In the genomic region with DNA sequence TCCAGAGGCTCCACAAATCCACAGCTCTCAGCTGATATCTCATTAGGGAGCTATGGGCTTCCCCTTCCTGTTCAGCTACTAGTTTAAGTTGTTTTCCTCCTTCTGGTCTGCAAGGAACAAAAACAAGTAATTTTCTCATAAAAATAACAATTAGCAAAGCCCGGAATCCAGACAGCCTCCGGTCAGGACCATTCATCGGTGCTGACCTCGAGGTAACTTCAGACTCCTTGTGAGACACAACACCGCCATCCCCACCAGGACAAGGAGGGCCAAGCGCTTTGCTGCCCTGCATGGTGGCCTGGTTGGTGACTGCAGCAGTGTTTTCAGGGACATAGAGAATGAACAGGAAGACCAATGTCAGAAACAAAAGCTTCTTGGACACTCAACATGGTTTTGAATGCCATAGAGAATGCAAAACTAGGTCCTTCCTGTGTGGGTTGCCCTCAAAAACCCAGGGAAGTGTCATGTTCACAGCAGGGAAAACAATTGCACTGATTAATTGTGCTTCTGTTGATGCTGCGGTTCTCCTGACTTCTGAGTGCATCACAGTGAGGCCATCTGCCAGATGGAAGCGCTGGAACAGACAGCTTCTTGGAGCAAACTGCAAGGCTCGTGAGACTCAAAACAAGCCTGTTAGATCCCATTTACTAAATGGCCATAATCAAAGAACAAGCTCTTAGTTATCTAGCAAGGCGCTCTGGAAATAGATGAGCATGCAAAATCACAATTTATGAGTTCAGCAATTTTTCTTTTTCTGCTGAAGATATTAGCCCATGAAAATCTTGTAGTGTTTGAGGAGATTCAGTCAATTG, we compare ENCODE assay signal across 8 cellular contexts.
DNase-seq lines count a peak whose midpoint lies in the region; ATAC-seq, FAIRE-seq and TF ChIP-seq lines count a peak whose summit lies in the region.

No MANE protein-coding gene starts in this region.

- H2AK5ac ChIP-seq in neuronal stem cell (ENCODE audit: low read depth, low read length): no peak overlapping the region

- H3K18ac ChIP-seq in neuronal stem cell (ENCODE audit: low read length): no peak overlapping the region

- H3K27ac ChIP-seq in A549 (peak overlapping the region in 1 of 2 experiments; percentile 9; a peak in 1 of 6 replicates), neuronal stem cell (replicated peaks; ENCODE audit: low read length) (no peak overlapping the region), small intestine (ENCODE audit: low read depth in 1 of 2, low read length in 1 of 2) (peak overlapping the region in 1 of 2 donors; percentile 46)

- H3K14ac ChIP-seq in neuronal stem cell (ENCODE audit: low read length): no peak overlapping the region

- H4K8ac ChIP-seq in neuronal stem cell (ENCODE audit: low read depth, low read length): no peak overlapping the region

- no peak overlapping the region for H3K4ac ChIP-seq in neuronal stem cell (ENCODE audit: low read length)

- CTCF ChIA-PET in A549 (lab: Yijun Ruan, JAX): interaction anchor here (1.6 to 2.0 kb wide), 2 partner anchors 10 to 11 kb away, joined by 4 to 7 read pairs; no protein-coding TSS in a partner anchor

- H3K27me3 ChIP-seq in neuronal stem cell (ENCODE audit: control insufficient read depth in 3 of 3, insufficient read depth in 3 of 3, low read depth in 1 of 3, low read length in 3 of 3) (no peaks in the 10 kb centered on the region), small intestine (ENCODE audit: control insufficient read depth in 2 of 2, insufficient read depth in 2 of 2, low read length in 2 of 2) (no peaks in the 10 kb centered on the region), H7 (ENCODE audit: control insufficient read depth, insufficient read depth, low read length) (no peaks in the 10 kb centered on the region; the same call in 1 of the 2 replicates)

- no peak for DNase-seq in A549 (ENCODE audit: low read depth in 1 of 2, low spot score in 1 of 2)
- peak; percentile 80 for DNase-seq in NCI-H1694 treated with DMSO at 0.1 percent for 48 hours (lab: John Stamatoyannopoulos, UW)
- peak; percentile 57 for DNase-seq in fibroblast of gingiva (ENCODE audit: low read depth)
- no peak for DNase-seq in neuronal stem cell (ENCODE audit: low spot score)
- no peak for DNase-seq in ureter (ENCODE audit: low spot score)
- DNase-seq in small intestine: no peak
- no peak for DNase-seq in H7
- no peak for DNase-seq in amniotic stem cell (lab: John Stamatoyannopoulos, UW)

- no peak overlapping the region for H3K9ac ChIP-seq in neuronal stem cell (ENCODE audit: low read depth, low read length, poor library complexity)

- H3K4me2 ChIP-seq in A549 (no peak overlapping the region), neuronal stem cell (ENCODE audit: insufficient read depth, low read length, poor library complexity, severe bottlenecking) (no peak overlapping the region)

- FAIRE-seq in A549 (lab: Jason Lieb, UNC): no peak
- FAIRE-seq in small intestine (lab: Jason Lieb, UNC): no peak

- no peaks in the 10 kb centered on the region for H3K79me1 ChIP-seq in neuronal stem cell (ENCODE audit: low read depth, low read length)

- H3K9me3 ChIP-seq in A549: no peaks in the 10 kb centered on the region
- H3K9me3 ChIP-seq in neuronal stem cell (replicated peaks in 1 of 2; ENCODE audit: control insufficient read depth in 2 of 2, insufficient read depth in 1 of 2, low read depth in 1 of 2, low read length in 2 of 2): no peaks in the 10 kb centered on the region
- H3K9me3 ChIP-seq in small intestine (ENCODE audit: control insufficient read depth, low read depth): no peaks in the 10 kb centered on the region

- TF ChIP-seq POLR2A in A549 (IDR thresholded peaks at IDR 0.05; ENCODE audit: low read length): no peak

- no peak overlapping the region for H4K91ac ChIP-seq in neuronal stem cell (ENCODE audit: low read depth, low read length, poor library complexity)

- H3K23ac ChIP-seq in neuronal stem cell (ENCODE audit: low read depth, low read length, poor library complexity): no peak overlapping the region

- POLR2A ChIA-PET in A549 (lab: Yijun Ruan, JAX): interaction anchor here (1.7 kb wide), 1 partner anchor 125 kb away, joined by 4 read pairs; no protein-coding TSS in a partner anchor

- H3K4me3 ChIP-seq in A549: no peak overlapping the region
- H3K4me3 ChIP-seq in neuronal stem cell (ENCODE audit: low read length in 2 of 2): no peak overlapping the region
- H3K4me3 ChIP-seq in small intestine (ENCODE audit: low read depth in 1 of 2, low read length in 2 of 2): no peak overlapping the region
- no peak overlapping the region for H3K4me3 ChIP-seq in H7 (ENCODE audit: insufficient read depth, low read depth, low read length)

- no peaks in the 10 kb centered on the region for H3K36me3 ChIP-seq in neuronal stem cell (replicated peaks in 1 of 2; ENCODE audit: control insufficient read depth in 2 of 2, insufficient read depth in 2 of 2, low read length in 2 of 2)
- H3K36me3 ChIP-seq in small intestine (ENCODE audit: control insufficient read depth in 2 of 2, insufficient read depth in 2 of 2, low read length in 2 of 2): no peaks in the 10 kb centered on the region
- H3K36me3 ChIP-seq in H7 (replicated peaks; ENCODE audit: control insufficient read depth, insufficient read depth, low read length): no peaks in the 10 kb centered on the region

- TF ChIP-seq RAD21 in A549 (conservative IDR thresholded peaks at IDR 0.05 in 1 of 2, IDR thresholded peaks at IDR 0.05 in 1 of 2): no peak

- 94% methylated on average over 10 of the region's 10 CpGs for WGBS in A549 (ENCODE audit: missing lambda C conversion rate)
- no CpG with 5 or more reads among the region's 10 CpGs for WGBS in neuronal stem cell (ENCODE audit: extremely low coverage in 2 of 2, insufficient read length in 2 of 2, insufficient replicate concordance in 1 of 2), 2 donors
- 75 to 93% (median 87%) methylated on average over 10 of the region's 10 CpGs for WGBS in small intestine, 3 donors

- TF ChIP-seq CTCF in A549 (IDR thresholded peaks at IDR 0.05): no peak

- no peak overlapping the region for H2BK120ac ChIP-seq in neuronal stem cell (ENCODE audit: low read depth, low read length)

- no peak for ATAC-seq in A549

- H2BK12ac ChIP-seq in neuronal stem cell (ENCODE audit: low read length): no peak overlapping the region

- TF ChIP-seq EP300 in A549 (IDR thresholded peaks at IDR 0.05): no peak

- peak overlapping the region; percentile 21 for H2AFZ ChIP-seq in neuronal stem cell (ENCODE audit: low read length)

- H3K4me1 ChIP-seq in A549 (peaks cover 17% of the 10 kb centered on the region), neuronal stem cell (ENCODE audit: control insufficient read depth in 2 of 2, insufficient read depth in 1 of 2, low read depth in 1 of 2, low read length in 2 of 2) (peaks cover 13 to 21% of the 10 kb centered on the region in 2 donors), small intestine (ENCODE audit: control insufficient read depth in 2 of 2, insufficient read depth in 1 of 2, low read depth in 1 of 2, low read length in 1 of 2) (peaks cover 5 to 6% of the 10 kb centered on the region in 2 donors)

- no peak overlapping the region for H2BK5ac ChIP-seq in neuronal stem cell (ENCODE audit: low read length)

- H2BK15ac ChIP-seq in neuronal stem cell (ENCODE audit: low read length): no peak overlapping the region

TF ChIP-seq in A549, 52 proteins besides CTCF, POLR2A, EP300 and RAD21:
- peak; percentile 71 for TF ChIP-seq MAFK (IDR thresholded peaks at IDR 0.05; ENCODE audit: partially characterized antibody)
- TF ChIP-seq KDM1A (IDR thresholded peaks at IDR 0.05; ENCODE audit: low read depth): no peak

Comparison
In these comparisons a context has a peak if more than half of its experiments do, and no peak if none do; other contexts are left out.
1. DNase-seq: peak in NCI-H1694 treated with DMSO at 0.1 percent for 48 hours (single experiment) and fibroblast of gingiva (single experiment); none in A549 (0 of 2), neuronal stem cell (single experiment), ureter (single experiment), small intestine (single experiment), H7 (single experiment) and amniotic stem cell (single experiment).